ENCODE assay signal across 8 cellular contexts in the genomic region with DNA sequence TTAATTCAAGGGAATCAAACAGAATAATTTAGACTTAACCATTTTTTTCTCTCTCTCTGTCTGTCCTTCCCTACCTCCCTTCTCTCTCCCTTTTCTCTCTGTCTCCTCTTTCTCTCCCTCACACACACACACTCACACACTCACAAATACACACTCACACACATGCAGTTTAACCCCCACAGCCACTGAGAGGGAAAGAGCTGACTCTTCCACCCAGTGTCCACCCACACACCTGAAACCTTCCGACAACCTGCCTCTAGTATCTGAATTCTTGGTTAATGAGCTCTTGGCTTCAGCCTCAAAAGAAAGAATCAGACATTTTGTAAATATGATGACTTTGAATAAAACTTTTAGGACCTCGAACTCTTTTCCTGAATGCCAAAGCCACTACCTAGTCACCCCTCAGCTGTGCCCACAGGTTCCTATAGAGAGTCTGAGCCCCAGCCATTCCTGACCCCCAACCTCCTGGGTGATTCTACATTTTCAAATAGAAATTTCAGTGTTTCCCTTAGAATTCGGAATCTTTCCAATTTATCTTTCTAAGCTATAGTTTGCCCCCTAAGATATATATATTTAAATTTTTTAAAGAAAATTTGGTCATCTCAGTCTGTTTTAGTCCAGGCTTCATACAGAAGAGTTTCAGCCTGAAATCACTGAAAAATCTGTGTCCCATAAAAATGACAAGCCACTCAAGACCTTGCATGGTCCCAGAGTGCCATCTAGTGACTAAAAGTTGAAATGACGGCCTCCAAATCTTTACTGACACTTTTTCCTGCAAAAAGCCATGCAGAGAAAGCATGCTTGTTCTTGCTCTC.
DNase-seq lines count a peak whose midpoint lies in the region; ATAC-seq and TF ChIP-seq lines count a peak whose summit lies in the region.

No MANE protein-coding gene starts in this region.

- peak; percentile 27 for DNase-seq in CMK (ENCODE audit: low read depth)
- peak; percentile 30 for DNase-seq in GM13977 (ENCODE audit: low spot score)
- DNase-seq in NCI-H146 treated with DMSO at 0.1 percent for 48 hours (lab: John Stamatoyannopoulos, UW; ENCODE audit: unreplicated experiment) = peak; percentile 29
- peak; percentile 48 for DNase-seq in astrocyte of the cerebellum (ENCODE audit: low read depth)
- peak; percentile 61 for DNase-seq in islet precursor cell
- DNase-seq in thyroid gland = no peak
- DNase-seq in activated naive CD4-positive, alpha-beta T cell treated with anti-CD3 and anti-CD28 coated beads, Interleukin-2, amount 50 U/mL, for 16 hours = no peak

- 57 to 65% methylated on average over 4 of the region's 4 CpGs for WGBS in thyroid gland, 2 donors

- TF ChIP-seq POLR2A in thyroid gland (IDR thresholded peaks at IDR 0.05) = no peak

- TF ChIP-seq CTCF in GM13977 (IDR thresholded peaks at IDR 0.05; ENCODE audit: extremely low read depth, insufficient read depth, missing control alignments) (peak; percentile 72), astrocyte of the cerebellum (IDR thresholded peaks at IDR 0.05; ENCODE audit: low read depth, low read length, missing control alignments) (peak; percentile 87), thyroid gland (IDR thresholded peaks at IDR 0.05) (peak; percentile 46 to 94 (median 84))

- no peak for ATAC-seq in HG03442 (IDR thresholded peaks at IDR 0.05; ENCODE audit: unreplicated experiment)

- no peak overlapping the region for H3K27ac ChIP-seq in thyroid gland

- H3K4me1 ChIP-seq in thyroid gland = peaks cover 0 to 14% of the 10 kb centered on the region in 2 donors

- H3K9me3 ChIP-seq in thyroid gland = no peaks in the 10 kb centered on the region

- no peaks in the 10 kb centered on the region for H3K36me3 ChIP-seq in thyroid gland

- no peaks in the 10 kb centered on the region for H3K27me3 ChIP-seq in thyroid gland

- intact Hi-C loops in thyroid gland (cut with DNase I) = loop anchor here (5.0 kb wide), 1 partner anchor 723 kb away; no protein-coding TSS in a partner anchor

- no peak overlapping the region for H3K4me3 ChIP-seq in astrocyte of the cerebellum (ENCODE audit: low read depth, low read length)
- no peak overlapping the region for H3K4me3 ChIP-seq in thyroid gland (replicated peaks in 1 of 3)

- in situ Hi-C loops in GM13977 (cut with MboI; ENCODE audit: low pct_unique_long_range_greater_than_20kb, low sequenced_read_pairs, unreplicated experiment) (no loop called here), astrocyte of the cerebellum (cut with HindIII; ENCODE audit: low sequenced_read_pairs) (no loop called here)

Comparison
In these comparisons a context has a peak if more than half of its experiments do, and no peak if none do; other contexts are left out.
1. DNase-seq: peak in CMK (single experiment), GM13977 (single experiment), NCI-H146 treated with DMSO at 0.1 percent for 48 hours (single experiment), astrocyte of the cerebellum (single experiment) and islet precursor cell (single experiment); none in thyroid gland (0 of 2) and activated naive CD4-positive, alpha-beta T cell treated with anti-CD3 and anti-CD28 coated beads, Interleukin-2, amount 50 U/mL, for 16 hours (single experiment).
2. Peak in every context shown above with its lines, with median percentiles within 50 percentile points of each other: CTCF ChIP-seq.